In the genomic region with DNA sequence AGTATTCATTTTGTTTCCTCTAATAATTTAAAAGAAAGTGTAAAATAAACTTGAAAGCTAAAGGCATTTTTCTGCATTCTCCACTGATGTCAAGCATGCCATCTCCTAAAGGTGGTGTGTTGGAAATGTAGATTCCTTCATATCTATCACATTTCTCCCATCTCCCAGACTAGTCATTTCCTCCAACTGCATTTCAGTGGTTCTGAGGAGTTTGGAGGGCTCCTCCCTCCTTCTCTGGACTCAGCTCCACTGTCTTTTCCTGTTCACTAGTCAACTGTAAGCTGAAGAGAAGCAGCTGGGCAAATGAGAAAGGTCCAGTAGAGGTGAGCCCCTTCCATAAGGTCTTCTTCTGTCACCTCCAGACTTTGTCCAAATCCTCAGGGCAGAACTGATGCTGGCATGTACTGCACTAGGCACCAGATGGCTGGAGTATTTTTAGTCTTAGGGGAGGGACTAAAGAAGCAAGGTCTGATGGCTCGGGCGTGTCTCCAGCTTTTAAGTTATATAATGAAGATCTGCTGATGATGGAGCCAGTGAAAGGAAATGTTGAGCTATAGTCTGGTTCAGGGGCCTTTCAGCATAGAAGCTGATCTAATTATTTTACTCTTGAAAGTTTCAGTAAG, we compare ENCODE assay signal across 17 cellular contexts.
DNase-seq lines count a peak whose midpoint lies in the region; ATAC-seq, FAIRE-seq and TF ChIP-seq lines count a peak whose summit lies in the region.
"Had no signal": no experiment of that assay in that cellular context is flagged by ENCODE, and none has a peak within 500 bp of the region (broad histone marks: within the 10 kb centered on the region; RNA-seq: fewer than 3 reads in every experiment).

No MANE protein-coding gene starts in this region.

- peak; percentile 34 for ATAC-seq in memory B cell (ENCODE audit: low read depth)

- H3K4me1 ChIP-seq in astrocyte (ENCODE audit: insufficient read depth, low read length) = no peaks in the 10 kb centered on the region
- H3K4me1 ChIP-seq: spleen had no signal

- no peak overlapping the region for H3K9ac ChIP-seq in astrocyte (ENCODE audit: low read length)
- H3K9ac ChIP-seq: SK-N-SH had no signal

- no peak overlapping the region for H3K4me3 Mint-ChIP-seq in astrocyte (ENCODE audit: unreplicated experiment)
- H3K4me3 Mint-ChIP-seq in memory B cell = no peak overlapping the region
- H3K4me3 Mint-ChIP-seq: activated CD4-positive, alpha-beta T cell treated with anti-CD3 and anti-CD28 coated beads, Interleukin-2, amount 10 ng/mL, durations not matched to agents 24 days and 14 days; dendritic cell treated with granulocyte-macrophage colony-stimulating factor and Interleukin-4, amounts not matched to agents 40 ng/mL and 50 ng/mL, for 4 days; neural crest cell had no signal

- H3K27me3 ChIP-seq in astrocyte (ENCODE audit: insufficient read depth, low read length) = no peaks in the 10 kb centered on the region
- H3K27me3 ChIP-seq: spleen had no signal

- H3K36me3 ChIP-seq in astrocyte (ENCODE audit: insufficient read depth, low read length) = no peaks in the 10 kb centered on the region
- H3K36me3 ChIP-seq: spleen had no signal

- H3K27ac Mint-ChIP-seq in astrocyte (ENCODE audit: unreplicated experiment) (no peak overlapping the region), memory B cell (no peak overlapping the region)
- H3K27ac Mint-ChIP-seq: activated CD4-positive, alpha-beta T cell treated with anti-CD3 and anti-CD28 coated beads, Interleukin-2, amount 10 ng/mL, durations not matched to agents 24 days and 14 days; dendritic cell treated with granulocyte-macrophage colony-stimulating factor and Interleukin-4, amounts not matched to agents 40 ng/mL and 50 ng/mL, for 4 days had no signal

- no peak overlapping the region for H3K27ac ChIP-seq in astrocyte (ENCODE audit: low read depth, low read length)
- H3K27ac ChIP-seq: spleen had no signal

- H3K9me3 ChIP-seq in astrocyte (ENCODE audit: insufficient read depth, low read depth, low read length) = no peaks in the 10 kb centered on the region
- H3K9me3 ChIP-seq: SK-N-SH, spleen had no signal

- H3K27me3 Mint-ChIP-seq in astrocyte (ENCODE audit: low read depth, unreplicated experiment) = no peaks in the 10 kb centered on the region
- H3K27me3 Mint-ChIP-seq in memory B cell = no peaks in the 10 kb centered on the region
- H3K27me3 Mint-ChIP-seq: activated CD4-positive, alpha-beta T cell treated with anti-CD3 and anti-CD28 coated beads, Interleukin-2, amount 10 ng/mL, durations not matched to agents 24 days and 14 days; dendritic cell treated with granulocyte-macrophage colony-stimulating factor and Interleukin-4, amounts not matched to agents 40 ng/mL and 50 ng/mL, for 4 days had no signal

- no peaks in the 10 kb centered on the region for H4K20me1 ChIP-seq in astrocyte (ENCODE audit: insufficient read depth, low read length)

- no peak overlapping the region for H3K4me2 ChIP-seq in astrocyte (ENCODE audit: low read length)
- H3K4me2 ChIP-seq: SK-N-SH had no signal

- no peak overlapping the region for H3K4me3 ChIP-seq in astrocyte (ENCODE audit: insufficient read depth, low read depth, low read length)
- H3K4me3 ChIP-seq: spleen had no signal

- no peaks in the 10 kb centered on the region for H3K9me3 Mint-ChIP-seq in astrocyte (ENCODE audit: unreplicated experiment)
- H3K9me3 Mint-ChIP-seq in memory B cell = no peaks in the 10 kb centered on the region
- H3K9me3 Mint-ChIP-seq: activated CD4-positive, alpha-beta T cell treated with anti-CD3 and anti-CD28 coated beads, Interleukin-2, amount 10 ng/mL, durations not matched to agents 24 days and 14 days; dendritic cell treated with granulocyte-macrophage colony-stimulating factor and Interleukin-4, amounts not matched to agents 40 ng/mL and 50 ng/mL, for 4 days; neural crest cell had no signal

- H3K36me3 Mint-ChIP-seq in astrocyte (ENCODE audit: low read depth, unreplicated experiment) (peaks cover 2% of the 10 kb centered on the region), memory B cell (no peaks in the 10 kb centered on the region)

- H3K4me1 Mint-ChIP-seq in astrocyte (ENCODE audit: low read depth, unreplicated experiment) (no peaks in the 10 kb centered on the region), memory B cell (peaks cover 5% of the 10 kb centered on the region)
- H3K4me1 Mint-ChIP-seq: activated CD4-positive, alpha-beta T cell treated with anti-CD3 and anti-CD28 coated beads, Interleukin-2, amount 10 ng/mL, durations not matched to agents 24 days and 14 days; neural crest cell had no signal

- no peak overlapping the region for H2AFZ ChIP-seq in astrocyte (ENCODE audit: low read depth, low read length)

- DNase-seq in ELR (ENCODE audit: low read depth) (peak; percentile 12), NCI-H226 (peak; percentile 70), astrocyte (ENCODE audit: low read depth) (peak; percentile 4), memory B cell (ENCODE audit: low spot score in 2 of 2) (no peak), globus pallidus (ENCODE audit: low spot score) (no peak), GM20000 (ENCODE audit: low spot score) (no peak), AG08396 (ENCODE audit: low spot score) (no peak)
- DNase-seq in stimulated activated CD4-positive, alpha-beta T cell treated with anti-CD3 and anti-CD28 coated beads, Interleukin-2, amount 100 ng/mL, for 24 hours = no peak
- DNase-seq: activated CD4-positive, alpha-beta T cell treated with anti-CD3 and anti-CD28 coated beads, Interleukin-2, amount 10 ng/mL, durations not matched to agents 24 days and 14 days; activated naive CD4-positive, alpha-beta T cell; hippocampal formation; midbrain; SK-N-SH; spleen had no signal

- TF ChIP-seq CTCF in astrocyte (IDR thresholded peaks at IDR 0.05; ENCODE audit: insufficient read depth, low read depth, low read length) (no peak), GM20000 (IDR thresholded peaks at IDR 0.05; ENCODE audit: extremely low read depth, missing control alignments) (no peak)

- no peaks in the 10 kb centered on the region for H3K79me2 ChIP-seq in astrocyte (ENCODE audit: insufficient read depth, low read length)

- no peak for FAIRE-seq in astrocyte (lab: Jason Lieb, UNC)
- FAIRE-seq: HTR-8/SVneo had no signal

Comparison
In these comparisons a context has a peak if more than half of its experiments do, and no peak if none do; other contexts are left out.
1. DNase-seq: peak in ELR (single experiment), NCI-H226 (single experiment) and astrocyte (single experiment); none in memory B cell (0 of 2), stimulated activated CD4-positive, alpha-beta T cell treated with anti-CD3 and anti-CD28 coated beads, Interleukin-2, amount 100 ng/mL, for 24 hours (0 of 2), globus pallidus (single experiment), GM20000 (single experiment) and AG08396 (single experiment).